8 cellular contexts compared by ENCODE assay signal in the genomic region with DNA sequence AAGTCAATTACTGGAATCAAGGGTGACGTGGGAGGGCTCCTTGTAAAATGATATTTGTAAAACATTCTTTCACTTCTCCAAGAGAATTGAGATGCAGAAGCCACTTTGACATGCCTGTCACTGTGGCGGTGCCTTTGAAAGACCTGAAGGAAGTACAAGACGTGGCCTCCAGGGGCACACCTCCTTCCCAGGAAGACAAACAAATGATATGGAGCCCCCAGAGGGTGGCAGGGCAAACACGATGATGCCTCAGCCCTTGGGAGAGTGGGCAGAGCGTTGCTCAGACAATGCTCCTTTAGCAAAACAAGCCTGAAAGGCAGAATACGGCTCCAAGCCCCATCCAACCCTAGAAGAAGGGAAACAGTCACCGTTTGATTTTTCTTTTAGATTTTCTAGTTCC. TPM values are rescaled to one million over a fixed set of nuclear protein-coding genes. Genes with fewer than 3 reads are reported as not detected.
A peak's percentile ranks its signal among the peaks of the same experiment; 100 is the strongest.
DNase-seq lines count a peak whose midpoint lies in the region; ATAC-seq and TF ChIP-seq lines count a peak whose summit lies in the region.

No MANE protein-coding gene starts in this region.

- no peaks in the 10 kb centered on the region for H3K9me3 ChIP-seq in thoracic aorta
- no peaks in the 10 kb centered on the region for H3K9me3 ChIP-seq in ascending aorta

- no peak for DNase-seq in activated T-cell treated with anti-CD3 and anti-CD28 coated beads, Interleukin-2, amount 50 U/mL, for 4 hours
- DNase-seq in activated T-cell treated with anti-CD3 and anti-CD28 coated beads, Interleukin-2, amount 50 U/mL, for 1 hour = no peak
- peak; percentile 53 for DNase-seq in NOMO-1 treated with DMSO at 0.1 percent for 48 hours (lab: John Stamatoyannopoulos, UW; ENCODE audit: unreplicated experiment)
- DNase-seq in fibroblast of mammary gland (ENCODE audit: low read depth) = no peak
- no peak for DNase-seq in thoracic aorta (ENCODE audit: low spot score)
- DNase-seq in ascending aorta (ENCODE audit: low spot score in 2 of 2) = no peak
- DNase-seq in superior temporal gyrus (ENCODE audit: extremely low spot score) = no peak

- peaks cover 8% of the 10 kb centered on the region for H3K4me1 Mint-ChIP-seq in activated T-cell treated with anti-CD3 and anti-CD28 coated beads, Interleukin-2, amount 50 U/mL, for 4 hours (ENCODE audit: low read depth)

- no peaks in the 10 kb centered on the region for H3K36me3 ChIP-seq in thoracic aorta
- no peaks in the 10 kb centered on the region for H3K36me3 ChIP-seq in ascending aorta

- H3K27me3 ChIP-seq in thoracic aorta (replicated peaks; ENCODE audit: insufficient read depth) (no peaks in the 10 kb centered on the region), ascending aorta (no peaks in the 10 kb centered on the region)

- peaks cover 15% of the 10 kb centered on the region for H3K27me3 Mint-ChIP-seq in activated T-cell treated with anti-CD3 and anti-CD28 coated beads, Interleukin-2, amount 50 U/mL, for 4 hours (ENCODE audit: low read depth)

- H3K9me3 Mint-ChIP-seq in activated T-cell treated with anti-CD3 and anti-CD28 coated beads, Interleukin-2, amount 50 U/mL, for 4 hours = no peaks in the 10 kb centered on the region

- H3K4me1 ChIP-seq in thoracic aorta (ENCODE audit: control insufficient read depth in 1 of 2, low read depth in 2 of 2) (peaks cover 4 to 6% of the 10 kb centered on the region in 2 donors), ascending aorta (peaks cover 0 to 2% of the 10 kb centered on the region in 2 donors)

- ATAC-seq in activated T-cell treated with anti-CD3 and anti-CD28 coated beads, Interleukin-2, amount 50 U/mL, for 4 hours = peak; percentile 67 to 74
- ATAC-seq in thoracic aorta (ENCODE audit: insufficient number of reproducible peaks, low FRiP score, low read depth) (no peak), GM21576 (IDR thresholded peaks at IDR 0.05; ENCODE audit: unreplicated experiment) (no peak)

- TF ChIP-seq CTCF in fibroblast of mammary gland (conservative IDR thresholded peaks at IDR 0.05; ENCODE audit: control insufficient read depth, insufficient read depth, low read depth, low read length) (peak; percentile 36), thoracic aorta (IDR thresholded peaks at IDR 0.05) (no peak), ascending aorta (IDR thresholded peaks at IDR 0.05) (no peak)

- H3K4me3 Mint-ChIP-seq in activated T-cell treated with anti-CD3 and anti-CD28 coated beads, Interleukin-2, amount 50 U/mL, for 4 hours = no peak overlapping the region

- H3K36me3 Mint-ChIP-seq in activated T-cell treated with anti-CD3 and anti-CD28 coated beads, Interleukin-2, amount 50 U/mL, for 4 hours (ENCODE audit: insufficient read depth) = no peaks in the 10 kb centered on the region

- H3K4me3 ChIP-seq in fibroblast of mammary gland (ENCODE audit: control insufficient read depth, low read depth, low read length) (no peak overlapping the region), thoracic aorta (peak overlapping the region; percentile 54), ascending aorta (no peak overlapping the region)

- intact Hi-C loops in ascending aorta (cut with DNase I) = no loop called here

- no peak overlapping the region for H3K27ac ChIP-seq in thoracic aorta
- no peak overlapping the region for H3K27ac ChIP-seq in ascending aorta

RNA-seq across cellular contexts. Expression of gene ATP12A, which starts 9.3 kb away (rescaled TPM):
- total RNA-seq in activated T-cell treated with anti-CD3 and anti-CD28 coated beads, Interleukin-2, amount 50 U/mL, for 4 hours = under 1 TPM in 1 of 3 donors, not detected in 2; 0.05 TPM
- under 1 TPM in 1 of 2 donors, not detected in 1; 0.14 TPM for total RNA-seq in thoracic aorta
- not detected for total RNA-seq in ascending aorta

Comparison
In these comparisons a context has a peak if more than half of its experiments do, and no peak if none do; other contexts are left out.
1. ATAC-seq: peak in activated T-cell treated with anti-CD3 and anti-CD28 coated beads, Interleukin-2, amount 50 U/mL, for 4 hours (2 of 2); none in thoracic aorta (single experiment) and GM21576 (single experiment).